In genomic region chr17:3879181-3879580, GRCh38 we compare ENCODE assay signal across 10 cellular contexts. TPM values are rescaled to one million over a fixed set of nuclear protein-coding genes. Genes with fewer than 3 reads are reported as not detected.
DNase-seq lines count a peak whose midpoint lies in the region; ATAC-seq and TF ChIP-seq lines count a peak whose summit lies in the region.
"Had no signal": no experiment of that assay in that cellular context is flagged by ENCODE, and none has a peak within 500 bp of the region (broad histone marks: within the 10 kb centered on the region; RNA-seq: fewer than 3 reads in every experiment).

No MANE protein-coding gene starts in this region.

- WGBS in ectodermal cell, 2 experiments: 52 to 58% methylated on average over 5 of the region's 5 CpGs

- no peaks in the 10 kb centered on the region for H3K27me3 Mint-ChIP-seq in activated CD4-positive, alpha-beta T cell treated with anti-CD3 and anti-CD28 coated beads, Interleukin-2, amount 10 ng/mL, durations not matched to agents 24 days and 14 days

- H3K36me3 Mint-ChIP-seq in activated CD4-positive, alpha-beta T cell treated with anti-CD3 and anti-CD28 coated beads, Interleukin-2, amount 10 ng/mL, durations not matched to agents 24 days and 14 days (ENCODE audit: low read depth): peaks cover 9% of the 10 kb centered on the region

- H3K36me3 ChIP-seq in DND-41 (ENCODE audit: insufficient read depth, low read length): no peaks in the 10 kb centered on the region
- H3K36me3 ChIP-seq in ectodermal cell (ENCODE audit: control insufficient read depth, insufficient read depth, low read length): no peaks in the 10 kb centered on the region
- H3K36me3 ChIP-seq in mucosa of descending colon (ENCODE audit: low read depth): no peaks in the 10 kb centered on the region
- no peaks in the 10 kb centered on the region for H3K36me3 ChIP-seq in A673 (ENCODE audit: insufficient read depth, low read length, poor library complexity, severe bottlenecking)

- TF ChIP-seq CTCF in DND-41 (IDR thresholded peaks at IDR 0.05; ENCODE audit: borderline replicate concordance, extremely low read depth, low read length, poor library complexity, severe bottlenecking) (no peak), mucosa of descending colon (IDR thresholded peaks at IDR 0.05) (no peak), A673 (conservative IDR thresholded peaks at IDR 0.05; ENCODE audit: low read depth, low read length) (no peak)

- no peak overlapping the region for H3K27ac Mint-ChIP-seq in activated CD4-positive, alpha-beta T cell treated with anti-CD3 and anti-CD28 coated beads, Interleukin-2, amount 10 ng/mL, durations not matched to agents 24 days and 14 days

- H3K9me3 ChIP-seq in DND-41 (ENCODE audit: insufficient read depth, low read length, severe bottlenecking) (no peaks in the 10 kb centered on the region), ectodermal cell (ENCODE audit: control insufficient read depth, low read length) (no peaks in the 10 kb centered on the region), mucosa of descending colon (no peaks in the 10 kb centered on the region), A673 (ENCODE audit: low read depth, low read length, poor library complexity, severe bottlenecking) (no peaks in the 10 kb centered on the region)

- CTCF ChIA-PET in A673 (lab: Charles Lee): no interaction called here

- BruUV-seq in A673 (replicated peaks; lab: Mats Ljungman, UMichigan): no TSS peak

- no peaks in the 10 kb centered on the region for H3K4me1 Mint-ChIP-seq in activated CD4-positive, alpha-beta T cell treated with anti-CD3 and anti-CD28 coated beads, Interleukin-2, amount 10 ng/mL, durations not matched to agents 24 days and 14 days

- intact Hi-C loops in mucosa of descending colon (cut with DNase I, micrococcal nuclease): no loop called here
- intact Hi-C loops in A673 (cut with micrococcal nuclease; ENCODE audit: unreplicated experiment): no loop called here
- intact Hi-C loops in head of caudate nucleus (cut with DNase I): no loop called here
- intact Hi-C loops in activated CD4-positive, alpha-beta T cell treated with anti-CD3 and anti-CD28 coated beads, Interleukin-2, amount 10 ng/mL, durations not matched to agents 24 days and 14 days (cut with micrococcal nuclease): no loop called here

- ATAC-seq in DND-41 (ENCODE audit: insufficient read depth, low read depth): 0 out of 3 replicates have a peak, but pooled peaks have one; percentile 29
- ATAC-seq in mucosa of descending colon: peak; percentile 70

- H3K4me1 ChIP-seq in DND-41 (ENCODE audit: insufficient read depth, low read length): no peaks in the 10 kb centered on the region
- H3K4me1 ChIP-seq in ectodermal cell (ENCODE audit: control insufficient read depth, insufficient read depth, low read length): peaks cover 12% of the 10 kb centered on the region
- peaks cover 3% of the 10 kb centered on the region for H3K4me1 ChIP-seq in mucosa of descending colon (ENCODE audit: low read depth)
- H3K4me1 ChIP-seq in A673 (ENCODE audit: insufficient read depth, low read length, poor library complexity, severe bottlenecking): no peaks in the 10 kb centered on the region

- H3K4me2 ChIP-seq in DND-41 (ENCODE audit: insufficient read depth, low read length): no peak overlapping the region

- DNase-seq in DND-41 (no peak), NCI-H524 (lab: John Stamatoyannopoulos, UW) (peak; percentile 99), mucosa of descending colon (peak in 2 of 3 donors; percentile 36 to 43), NOMO-1 treated with dmso at 0.1 percent for 144 hours (lab: John Stamatoyannopoulos, UW; ENCODE audit: unreplicated experiment) (no peak), A673 (ENCODE audit: low spot score) (no peak), head of caudate nucleus (no peak)
- no peak for DNase-seq in activated CD4-positive, alpha-beta T cell treated with anti-CD3 and anti-CD28 coated beads, Interleukin-2, amount 10 ng/mL, durations not matched to agents 24 days and 14 days
- DNase-seq: NCI-H2029 treated with DMSO at 0.1 percent for 48 hours had no signal

- H4K20me1 ChIP-seq in DND-41 (ENCODE audit: insufficient read depth, low read length): no peaks in the 10 kb centered on the region; the same call in 1 of the 2 replicates

- H3K27ac ChIP-seq in DND-41 (ENCODE audit: low read length): no peak overlapping the region
- peak overlapping the region; percentile 68 for H3K27ac ChIP-seq in ectodermal cell (ENCODE audit: insufficient read depth, low read depth, low read length, poor library complexity, severe bottlenecking)
- no peak overlapping the region for H3K27ac ChIP-seq in A673 (ENCODE audit: low read depth, low read length, poor library complexity, severe bottlenecking)

- H3K9ac ChIP-seq in DND-41 (ENCODE audit: low read depth, low read length): no peak overlapping the region

- no peaks in the 10 kb centered on the region for H3K79me2 ChIP-seq in DND-41 (ENCODE audit: insufficient read depth, low read length)

- H3K4me3 Mint-ChIP-seq in activated CD4-positive, alpha-beta T cell treated with anti-CD3 and anti-CD28 coated beads, Interleukin-2, amount 10 ng/mL, durations not matched to agents 24 days and 14 days: no peak overlapping the region

- no peaks in the 10 kb centered on the region for H3K9me3 Mint-ChIP-seq in activated CD4-positive, alpha-beta T cell treated with anti-CD3 and anti-CD28 coated beads, Interleukin-2, amount 10 ng/mL, durations not matched to agents 24 days and 14 days

- POLR2A ChIA-PET in A673 (lab: Charles Lee; ENCODE audit: low non-redundant PET): interaction anchor here (0.6 kb wide), 1 partner anchor 12 kb away, joined by 3 read pairs; no protein-coding TSS in a partner anchor

- H3K27me3 ChIP-seq in DND-41 (ENCODE audit: insufficient read depth, low read length, poor library complexity) (no peaks in the 10 kb centered on the region), ectodermal cell (ENCODE audit: control insufficient read depth, insufficient read depth, low read length, poor library complexity, severe bottlenecking) (no peaks in the 10 kb centered on the region), A673 (replicated peaks; ENCODE audit: insufficient read depth, low read depth, low read length, poor library complexity) (no peaks in the 10 kb centered on the region)

- no peak overlapping the region for H2AFZ ChIP-seq in DND-41 (ENCODE audit: low read depth, low read length)

- no peak overlapping the region for H3K4me3 ChIP-seq in DND-41 (ENCODE audit: low read depth in 1 of 2, low read length in 2 of 2)
- no peak overlapping the region for H3K4me3 ChIP-seq in ectodermal cell (ENCODE audit: insufficient read depth, low read depth, low read length)
- H3K4me3 ChIP-seq in mucosa of descending colon: no peak overlapping the region
- no peak overlapping the region for H3K4me3 ChIP-seq in A673 (ENCODE audit: low read depth, low read length, poor library complexity, severe bottlenecking)

RNA-seq across cellular contexts. Expression of gene CAMKK1, which starts 13.7 kb away (rescaled TPM):
- polyA plus RNA-seq in ectodermal cell (2013, experiment 1 of 4): 5.0 TPM
- 4.6 TPM for polyA plus RNA-seq in ectodermal cell (2013, experiment 2 of 4)
- 4.5 TPM for polyA plus RNA-seq in ectodermal cell (2013, experiment 3 of 4)
- polyA plus RNA-seq in ectodermal cell (2013, experiment 4 of 4): 4.5 TPM
- total RNA-seq in mucosa of descending colon (10 to 100 TPM in 1 of 3 donors, 1 to 10 TPM in 2; 4.8 to 11.6 (median 6.2) TPM), A673 (2021) (6.1 and 8.3 TPM in 2 replicates)
- 8.6 and 9.2 TPM in 2 replicates for total RNA-seq in activated CD4-positive, alpha-beta T cell treated with anti-CD3 and anti-CD28 coated beads, Interleukin-2, amount 10 ng/mL, durations not matched to agents 24 days and 14 days

RNA-seq across cellular contexts. Expression of gene NCBP3, which starts 33.1 kb away (rescaled TPM):
- polyA plus RNA-seq in ectodermal cell (2013, experiment 1 of 4): 86.9 TPM
- 95.5 TPM for polyA plus RNA-seq in ectodermal cell (2013, experiment 2 of 4)
- 71.6 TPM for polyA plus RNA-seq in ectodermal cell (2013, experiment 3 of 4)
- 66.5 TPM for polyA plus RNA-seq in ectodermal cell (2013, experiment 4 of 4)
- 10 to 100 TPM; 39.4 to 50.5 (median 44.7) TPM for total RNA-seq in mucosa of descending colon
- total RNA-seq in A673 (2021): 59.9 and 68.0 TPM in 2 replicates
- 45.9 and 52.1 TPM in 2 replicates for total RNA-seq in activated CD4-positive, alpha-beta T cell treated with anti-CD3 and anti-CD28 coated beads, Interleukin-2, amount 10 ng/mL, durations not matched to agents 24 days and 14 days

RNA-seq across cellular contexts. Expression of gene P2RX1, which starts 37.1 kb away (rescaled TPM):
- polyA plus RNA-seq in ectodermal cell (2013, experiment 1 of 4): not detected
- polyA plus RNA-seq in ectodermal cell (2013, experiment 2 of 4): not detected
- polyA plus RNA-seq in ectodermal cell (2013, experiment 3 of 4): not detected
- polyA plus RNA-seq in ectodermal cell (2013, experiment 4 of 4): not detected
- total RNA-seq in mucosa of descending colon (1 to 10 TPM; 2.5 to 4.9 (median 3.5) TPM), A673 (2021) (0.24 and 0.39 TPM in 2 replicates)
- 0.47 and 0.78 TPM in 2 replicates for total RNA-seq in activated CD4-positive, alpha-beta T cell treated with anti-CD3 and anti-CD28 coated beads, Interleukin-2, amount 10 ng/mL, durations not matched to agents 24 days and 14 days
- total RNA-seq: lung microvascular endothelial cell had no signal

Comparison
In these comparisons a context has a peak if more than half of its experiments do, and no peak if none do; other contexts are left out.
1. DNase-seq: peak in NCI-H524 (2 of 2) and mucosa of descending colon (2 of 3); none in DND-41 (single experiment), NOMO-1 treated with dmso at 0.1 percent for 144 hours (single experiment), A673 (single experiment), head of caudate nucleus (0 of 42) and activated CD4-positive, alpha-beta T cell treated with anti-CD3 and anti-CD28 coated beads, Interleukin-2, amount 10 ng/mL, durations not matched to agents 24 days and 14 days (single experiment).